ENCODE assay signal across 28 cellular contexts in genomic region chr17:42989146-42989545, GRCh38. TPM values are rescaled to one million over a fixed set of nuclear protein-coding genes. Genes with fewer than 3 reads are reported as not detected.
A peak's percentile ranks its signal among the peaks of the same experiment; 100 is the strongest.
DNase-seq lines count a peak whose midpoint lies in the region; ATAC-seq and TF ChIP-seq lines count a peak whose summit lies in the region.
"Had no signal": no experiment of that assay in that cellular context is flagged by ENCODE, and none has a peak within 500 bp of the region (broad histone marks: within the 10 kb centered on the region; RNA-seq: fewer than 3 reads in every experiment).

No MANE protein-coding gene starts in this region.

- H3K9me3 ChIP-seq in osteoblast (ENCODE audit: low read depth, low read length) = no peaks in the 10 kb centered on the region
- H3K9me3 ChIP-seq: gastroesophageal sphincter, left ventricle myocardium inferior, MG63, pancreas, spleen had no signal

- peaks cover 50% of the 10 kb centered on the region for H3K36me3 ChIP-seq in osteoblast (ENCODE audit: insufficient read depth, low read length)

- TF ChIP-seq CTCF in C4-2B (conservative IDR thresholded peaks at IDR 0.05) (no peak), RWPE1 (conservative IDR thresholded peaks at IDR 0.05; ENCODE audit: low read depth) (no peak), dorsolateral prefrontal cortex (IDR thresholded peaks at IDR 0.05 in 54 of 56, conservative IDR thresholded peaks at IDR 0.05 in 2 of 56; ENCODE audit: low read depth in 1 of 56, partially characterized antibody in 56 of 56) (no peak), osteoblast (IDR thresholded peaks at IDR 0.05; ENCODE audit: extremely low read depth, low read depth, low read length) (no peak), GM10266 (IDR thresholded peaks at IDR 0.05; ENCODE audit: control insufficient read depth, insufficient read depth, low read depth, missing control alignments) (no peak), CD14-positive monocyte (IDR thresholded peaks at IDR 0.05) (no peak)

- H3K27me3 ChIP-seq in dorsolateral prefrontal cortex (no peaks in the 10 kb centered on the region), osteoblast (ENCODE audit: insufficient read depth, low read length) (no peaks in the 10 kb centered on the region)
- H3K27me3 ChIP-seq: gastroesophageal sphincter, MG63, pancreas, spleen had no signal

- peak overlapping the region in 1 of 7 donors; percentile 47 for H3K27ac Mint-ChIP-seq in CD14-positive monocyte
- H3K27ac Mint-ChIP-seq: natural killer cell treated with Interleukin-12 subunit alpha and Interleukin-12 subunit beta and Interleukin-15 and Interleukin-18, amount 100 ng/mL, for 72 hours; T-helper 1 cell treated with Interleukin-12 subunit alpha and Interleukin-12 subunit beta and Interleukin-4 antibody, amounts not matched to agents 30 μg/mL and 1 μg/mL, for 36 hours; type B pancreatic cell had no signal

- no peak for ATAC-seq in stimulated activated naive CD8-positive, alpha-beta T cell treated with anti-CD3 and anti-CD28 coated beads, Interleukin-15, Interleukin-2, amounts not matched to agents 100 U/mL and 50 U/mL, for 24 hours
- ATAC-seq: gastroesophageal sphincter; natural killer cell treated with Interleukin-12 subunit alpha and Interleukin-12 subunit beta and Interleukin-15 and Interleukin-18, amount 100 ng/mL, for 72 hours; pancreas had no signal

- DNase-seq in RWPE1 (ENCODE audit: low spot score) = no peak
- DNase-seq in dorsolateral prefrontal cortex = no peak
- peak; percentile 41 for DNase-seq in osteoblast (ENCODE audit: insufficient read length, low spot score, missing footprints)
- no peak for DNase-seq in islet precursor cell
- DNase-seq in stimulated activated naive CD8-positive, alpha-beta T cell treated with anti-CD3 and anti-CD28 coated beads, Interleukin-15, Interleukin-2, amounts not matched to agents 100 U/mL and 50 U/mL, for 24 hours = no peak
- no peak for DNase-seq in GM10266 (ENCODE audit: extremely low spot score)
- no peak for DNase-seq in CD14-positive monocyte (ENCODE audit: low spot score)
- DNase-seq: activated CD4-positive, alpha-beta T cell treated with anti-CD3 and anti-CD28 coated beads for 4 hours; activated T-cell treated with anti-CD3 and anti-CD28 coated beads for 4 hours; C1 segment of cervical spinal cord; dermis blood vessel endothelial cell; DMS79; hippocampal formation; KG1; left ventricle myocardium inferior; NCI-H1417; NCI-H2081 treated with DMSO at 0.1 percent for 48 hours; NCI-H345; NCI-H748 treated with DMSO at 0.1 percent for 48 hours; pancreas; RPMI8226; spleen had no signal

- no peak overlapping the region for H2AFZ ChIP-seq in osteoblast (ENCODE audit: low read length)

- H3K36me3 Mint-ChIP-seq in CD14-positive monocyte = peaks cover 67 to 79% of the 10 kb centered on the region in 2 donors

- POLR2A ChIA-PET in RWPE1 (lab: Yijun Ruan, JAX; ENCODE audit: low non-redundant PET) = no interaction called here

- peaks cover 29% of the 10 kb centered on the region for H3K79me2 ChIP-seq in osteoblast (ENCODE audit: insufficient read depth, low read length)

- CTCF ChIA-PET in RWPE1 (lab: Yijun Ruan, JAX) = no interaction called here

- peak overlapping the region; percentile 70 for H3K27ac ChIP-seq in C4-2B
- H3K27ac ChIP-seq in RWPE1 = peak overlapping the region; percentile 76
- peak overlapping the region in 47 of 59 donors; percentile 10 to 83 (median 58) for H3K27ac ChIP-seq in dorsolateral prefrontal cortex
- peak overlapping the region; percentile 80 for H3K27ac ChIP-seq in osteoblast (ENCODE audit: low read depth, low read length)
- H3K27ac ChIP-seq: gastroesophageal sphincter, left ventricle myocardium inferior, pancreas, spleen had no signal

- H3K27me3 Mint-ChIP-seq in CD14-positive monocyte (ENCODE audit: low read depth in 3 of 3) = peaks cover 0 to 2% (median 0%) of the 10 kb centered on the region in 3 donors
- H3K27me3 Mint-ChIP-seq: natural killer cell treated with Interleukin-12 subunit alpha and Interleukin-12 subunit beta and Interleukin-15 and Interleukin-18, amount 100 ng/mL, for 72 hours; type B pancreatic cell had no signal

- intact Hi-C loops in dorsolateral prefrontal cortex (cut with DNase I) (no loop called here), CD14-positive monocyte (cut with micrococcal nuclease) (no loop called here)

- peak overlapping the region; percentile 49 for H3K4me2 ChIP-seq in osteoblast (ENCODE audit: insufficient read depth, low read length)

- H3K9me3 Mint-ChIP-seq in CD14-positive monocyte = no peaks in the 10 kb centered on the region
- H3K9me3 Mint-ChIP-seq: natural killer cell treated with Interleukin-12 subunit alpha and Interleukin-12 subunit beta and Interleukin-15 and Interleukin-18, amount 100 ng/mL, for 72 hours; T-helper 1 cell treated with Interleukin-12 subunit alpha and Interleukin-12 subunit beta and Interleukin-4 antibody, amounts not matched to agents 30 μg/mL and 1 μg/mL, for 36 hours; type B pancreatic cell had no signal

- no peak overlapping the region for H3K4me3 Mint-ChIP-seq in CD14-positive monocyte
- H3K4me3 Mint-ChIP-seq: natural killer cell treated with Interleukin-12 subunit alpha and Interleukin-12 subunit beta and Interleukin-15 and Interleukin-18, amount 100 ng/mL, for 72 hours; T-helper 1 cell treated with Interleukin-12 subunit alpha and Interleukin-12 subunit beta and Interleukin-4 antibody, amounts not matched to agents 30 μg/mL and 1 μg/mL, for 36 hours; type B pancreatic cell had no signal

- H4K20me1 ChIP-seq in osteoblast (ENCODE audit: insufficient read depth, low read length) = no peaks in the 10 kb centered on the region

- peaks cover 19% of the 10 kb centered on the region for H3K4me1 Mint-ChIP-seq in CD14-positive monocyte

- H3K4me1 ChIP-seq in osteoblast (ENCODE audit: insufficient read depth, low read length) = peaks cover 31% of the 10 kb centered on the region
- H3K4me1 ChIP-seq: gastroesophageal sphincter, left ventricle myocardium inferior had no signal

- H3K4me3 ChIP-seq in dorsolateral prefrontal cortex (peak overlapping the region in 1 of 59 donors; percentile 5), osteoblast (ENCODE audit: insufficient read depth, low read length) (no peak overlapping the region)
- H3K4me3 ChIP-seq: gastroesophageal sphincter, left ventricle myocardium inferior, MG63, pancreas, spleen had no signal

RNA-seq across cellular contexts. Expression of gene RUNDC1, which starts 8.8 kb away (rescaled TPM):
- total RNA-seq in dorsolateral prefrontal cortex (10 to 100 TPM; 15.4 to 42.1 (median 27.2) TPM), osteoblast (8.8 and 10.1 TPM in 2 replicates)
- 10 to 100 TPM in 1 of 2 donors, 1 to 10 TPM in 1; 7.5 to 10.3 TPM for polyA plus RNA-seq in CD14-positive monocyte

RNA-seq across cellular contexts. Expression of gene RPL27, which starts 9.1 kb away (rescaled TPM):
- 100 to 1,000 TPM; 211 to 416 (median 275) TPM for total RNA-seq in dorsolateral prefrontal cortex
- 878 and 1,256 TPM in 2 replicates for total RNA-seq in osteoblast
- 1,000 to 10,000 TPM; 1,073 to 1,232 TPM for polyA plus RNA-seq in CD14-positive monocyte

RNA-seq across cellular contexts. Expression of gene PTGES3L, which starts 9.3 kb away (rescaled TPM):
- 10 to 100 TPM in 3 of 120 experiments, 1 to 10 TPM in 117; 1.7 to 10.6 (median 5.5) TPM for total RNA-seq in dorsolateral prefrontal cortex
- under 0.01 and 0.29 TPM in 2 replicates for total RNA-seq in osteoblast
- polyA plus RNA-seq in CD14-positive monocyte = not detected
- total RNA-seq: dermis blood vessel endothelial cell had no signal

RNA-seq across cellular contexts. Expression of gene IFI35, which starts 17.4 kb away (rescaled TPM):
- total RNA-seq in dorsolateral prefrontal cortex = 10 to 100 TPM in 55 of 120 experiments, 1 to 10 TPM in 65; 3.7 to 48.6 (median 9.7) TPM
- total RNA-seq in osteoblast = 28.6 and 45.2 TPM in 2 replicates
- 100 to 1,000 TPM; 106 to 152 TPM for polyA plus RNA-seq in CD14-positive monocyte

RNA-seq across cellular contexts. Expression of gene AARSD1, which starts 24.9 kb away (rescaled TPM):
- 10 to 100 TPM; 35.7 to 86.0 (median 53.9) TPM for total RNA-seq in dorsolateral prefrontal cortex
- 14.1 and 16.2 TPM in 2 replicates for total RNA-seq in osteoblast
- polyA plus RNA-seq in CD14-positive monocyte = 10 to 100 TPM; 14.4 to 17.4 TPM
